ENCODE assay signal across 9 cellular contexts in the genomic region with DNA sequence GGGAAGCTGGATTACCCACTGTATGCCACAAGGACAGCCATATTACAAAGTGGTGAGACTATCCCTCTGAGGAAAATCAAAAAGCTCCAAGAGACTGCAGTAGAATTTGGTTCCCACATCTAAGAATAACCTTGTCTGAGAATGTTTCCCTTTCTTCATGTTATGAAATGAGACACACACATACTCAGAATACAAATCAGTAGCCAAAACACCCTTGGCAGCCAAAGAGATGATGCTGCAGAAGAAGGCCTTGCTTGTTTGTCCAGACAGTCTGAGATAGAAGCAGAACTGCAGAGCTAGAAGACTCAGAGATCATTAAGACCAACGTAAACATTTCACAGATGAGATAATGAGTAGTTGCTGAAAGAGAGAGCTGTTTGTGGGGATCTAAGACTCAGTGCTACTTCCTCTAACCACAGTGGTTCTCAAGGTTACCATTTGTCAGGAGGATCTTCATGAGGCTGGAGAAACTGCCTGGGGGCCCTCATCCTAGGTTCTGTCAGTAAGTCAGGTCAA. TPM values are rescaled to one million over a fixed set of nuclear protein-coding genes. Genes with fewer than 3 reads are reported as not detected.
DNase-seq lines count a peak whose midpoint lies in the region; ATAC-seq and TF ChIP-seq lines count a peak whose summit lies in the region.
"Had no signal": no experiment of that assay in that cellular context is flagged by ENCODE, and none has a peak within 500 bp of the region (broad histone marks: within the 10 kb centered on the region; RNA-seq: fewer than 3 reads in every experiment).

No MANE protein-coding gene starts in this region.

- ATAC-seq in heart left ventricle (peak in 3 of 4 donors; percentile 55 to 64 (median 62)), lower lobe of right lung (peak in 1 of 2 donors; percentile 56), GM19035 (IDR thresholded peaks at IDR 0.05; ENCODE audit: unreplicated experiment) (no peak), GM18907 (IDR thresholded peaks at IDR 0.05; ENCODE audit: unreplicated experiment) (no peak)

- H3K9me3 ChIP-seq in heart left ventricle (no peaks in the 10 kb centered on the region), lower lobe of right lung (no peaks in the 10 kb centered on the region), uterus (no peaks in the 10 kb centered on the region)

- H3K4me3 ChIP-seq in heart left ventricle (no peak overlapping the region), lower lobe of right lung (no peak overlapping the region), uterus (no peak overlapping the region)

- WGBS in heart left ventricle, 4 donors: 38 to 63% (median 56%) methylated on average over 1 of the region's 1 CpG

- intact Hi-C loops in heart left ventricle (cut with DNase I): loop anchor here in 1 of 10 donors (5.0 kb wide), 1 partner anchor 182 kb away; a partner anchor contains a TSS
- intact Hi-C loops in cardiac septum (cut with DNase I): no loop called here
- intact Hi-C loops in lower lobe of right lung (cut with DNase I): no loop called here
- intact Hi-C loops in uterus (cut with DNase I; ENCODE audit: low total_unique reads): no loop called here

- DNase-seq in heart left ventricle: no peak
- DNase-seq in cardiac septum (ENCODE audit: low spot score): no peak
- no peak for DNase-seq in lower lobe of right lung
- no peak for DNase-seq in uterus
- no peak for DNase-seq in NCI-H345 (lab: John Stamatoyannopoulos, UW)
- DNase-seq: activated effector memory CD4-positive, alpha-beta T cell treated with anti-CD3 and anti-CD28 coated beads, Interleukin-2, amount 50 U/mL, for 16 hours had no signal

- H3K27me3 ChIP-seq in heart left ventricle (no peaks in the 10 kb centered on the region), lower lobe of right lung (ENCODE audit: low read depth) (no peaks in the 10 kb centered on the region), uterus (no peaks in the 10 kb centered on the region)

- TF ChIP-seq POLR2A in heart left ventricle (IDR thresholded peaks at IDR 0.05) (no peak), uterus (IDR thresholded peaks at IDR 0.05) (no peak)

- H3K27ac ChIP-seq in heart left ventricle: peak overlapping the region in 7 of 12 donors; percentile 20 to 81 (median 52)
- H3K27ac ChIP-seq in angular gyrus (ENCODE audit: low read depth, low read length): peak overlapping the region; percentile 91
- peak overlapping the region; percentile 8 for H3K27ac ChIP-seq in lower lobe of right lung
- H3K27ac ChIP-seq in uterus: peak overlapping the region; percentile 38 to 42

- H3K4me1 ChIP-seq in heart left ventricle: peaks cover 0 to 48% (median 10%) of the 10 kb centered on the region in 12 donors
- peaks cover 21% of the 10 kb centered on the region for H3K4me1 ChIP-seq in lower lobe of right lung
- no peaks in the 10 kb centered on the region for H3K4me1 ChIP-seq in uterus

- peaks cover 0 to 37% (median 17%) of the 10 kb centered on the region in 9 donors for H3K36me3 ChIP-seq in heart left ventricle
- H3K36me3 ChIP-seq in lower lobe of right lung: peaks cover 28% of the 10 kb centered on the region
- no peaks in the 10 kb centered on the region for H3K36me3 ChIP-seq in uterus

- TF ChIP-seq CTCF in heart left ventricle (IDR thresholded peaks at IDR 0.05) (no peak), lower lobe of right lung (IDR thresholded peaks at IDR 0.05) (no peak), uterus (IDR thresholded peaks at IDR 0.05) (no peak)

RNA-seq across cellular contexts. Expression of a gene that starts 38.8 kb away (rescaled TPM):
- total RNA-seq in heart left ventricle (10 to 100 TPM in 1 of 9 donors, 1 to 10 TPM in 8; 1.0 to 13.9 (median 2.6) TPM), cardiac septum (3.8 TPM), lower lobe of right lung (15.4 TPM), uterus (1 to 10 TPM in 2 of 4 donors, under 1 TPM in 1, not detected in 1; 0.29 to 5.8 (median 3.3) TPM)
- polyA plus RNA-seq in heart left ventricle: 1 to 10 TPM; 1.3 to 7.5 TPM

Comparison
In these comparisons a context has a peak if more than half of its experiments do, and no peak if none do; other contexts are left out.
1. ATAC-seq: peak in heart left ventricle (3 of 4); none in GM19035 (single experiment) and GM18907 (single experiment).
2. H3K27ac ChIP-seq: peak in every context shown above with its lines; median percentile 91 in angular gyrus; 52 in heart left ventricle; 40 in uterus; 8 in lower lobe of right lung.